In genomic region chr16:70156207-70156978, GRCh38 we compare ENCODE assay signal across 1 cellular context.
TF ChIP-seq lines count a peak whose summit lies in the region.

No MANE protein-coding gene starts in this region.

TF ChIP-seq in GM23338, 12 proteins besides CTCF, POLR2A, EP300 and RAD21 (continued from another document):
- no peak for TF ChIP-seq ZNF462 (CRISPR knock-in tag; IDR thresholded peaks at IDR 0.05)
- no peak for TF ChIP-seq NANOG (IDR thresholded peaks at IDR 0.05; ENCODE audit: borderline replicate concordance)
- no peak for TF ChIP-seq ETS1 (IDR thresholded peaks at IDR 0.05)
